8 cellular contexts compared by ENCODE assay signal in genomic region chr6:43768983-43769525, GRCh38. TPM values are rescaled to one million over a fixed set of nuclear protein-coding genes. Genes with fewer than 3 reads are reported as not detected.
DNase-seq lines count a peak whose midpoint lies in the region; ATAC-seq, FAIRE-seq and TF ChIP-seq lines count a peak whose summit lies in the region.

No MANE protein-coding gene starts in this region.

- FAIRE-seq in frontal cortex (lab: Jason Lieb, UNC): no peak

- H3K4me3 ChIP-seq in lung (no peak overlapping the region), uterus (peak overlapping the region in 1 of 2 donors; percentile 74)

- H3K4me3 Mint-ChIP-seq in activated naive CD4-positive, alpha-beta T cell treated with anti-CD3 and anti-CD28 coated beads, Interleukin-2, amount 10 ng/mL, durations not matched to agents 7 days and 5 days: peak overlapping the region; percentile 96

- no peak for TF ChIP-seq CTCF in lung (IDR thresholded peaks at IDR 0.05; ENCODE audit: control extremely low read depth, extremely low read depth)
- no peak for TF ChIP-seq CTCF in uterus (IDR thresholded peaks at IDR 0.05)

- peaks cover 12% of the 10 kb centered on the region for H3K36me3 Mint-ChIP-seq in activated naive CD4-positive, alpha-beta T cell treated with anti-CD3 and anti-CD28 coated beads, Interleukin-2, amount 10 ng/mL, durations not matched to agents 7 days and 5 days

- CTCF ChIA-PET in activated naive CD4-positive, alpha-beta T cell treated with anti-CD3 and anti-CD28 coated beads, Interleukin-2, amount 10 ng/mL, durations not matched to agents 7 days and 5 days (lab: Charles Lee): interaction anchor here (0.6 to 4.5 kb wide), 20 partner anchors 9 to 318 kb away, joined by 3 to 69 read pairs (median 4); no protein-coding TSS in a partner anchor

- H3K4me1 ChIP-seq in lung (ENCODE audit: control insufficient read depth in 2 of 2, insufficient read depth in 2 of 2, low read length in 2 of 2) (peaks cover 2 to 16% of the 10 kb centered on the region in 2 donors), uterus (peaks cover 0 to 5% of the 10 kb centered on the region in 2 donors)

- no peaks in the 10 kb centered on the region for H3K9me3 Mint-ChIP-seq in activated naive CD4-positive, alpha-beta T cell treated with anti-CD3 and anti-CD28 coated beads, Interleukin-2, amount 10 ng/mL, durations not matched to agents 7 days and 5 days

- WGBS in lung, 2 donors: 67 to 72% methylated on average over 8 of the region's 8 CpGs

- no peaks in the 10 kb centered on the region for H3K36me3 ChIP-seq in lung (ENCODE audit: control insufficient read depth in 2 of 2, insufficient read depth in 2 of 2, low read length in 2 of 2)
- H3K36me3 ChIP-seq in uterus: no peaks in the 10 kb centered on the region

- no peaks in the 10 kb centered on the region for H3K9me3 ChIP-seq in lung (ENCODE audit: control insufficient read depth in 2 of 2, insufficient read depth in 1 of 2, low read length in 1 of 2)
- no peaks in the 10 kb centered on the region for H3K9me3 ChIP-seq in uterus

- peaks cover 22% of the 10 kb centered on the region for H3K4me1 Mint-ChIP-seq in activated naive CD4-positive, alpha-beta T cell treated with anti-CD3 and anti-CD28 coated beads, Interleukin-2, amount 10 ng/mL, durations not matched to agents 7 days and 5 days

- TF ChIP-seq POLR2A in uterus (IDR thresholded peaks at IDR 0.05): no peak

- H3K27me3 ChIP-seq in lung (ENCODE audit: control insufficient read depth, insufficient read depth) (no peaks in the 10 kb centered on the region), uterus (no peaks in the 10 kb centered on the region)

- ATAC-seq in lung (ENCODE audit: insufficient read depth, low FRiP score) (no peak), GM21723 (IDR thresholded peaks at IDR 0.05; ENCODE audit: unreplicated experiment) (no peak)

- DNase-seq in activated naive CD4-positive, alpha-beta T cell treated with anti-CD3 and anti-CD28 coated beads, Interleukin-2, amount 10 ng/mL, durations not matched to agents 7 days and 5 days: no peak
- no peak for DNase-seq in activated naive CD4-positive, alpha-beta T cell treated with anti-CD3 and anti-CD28 coated beads, Interleukin-2, amount 50 U/mL, for 16 hours
- DNase-seq in astrocyte of the hippocampus (ENCODE audit: low read depth, low spot score) (peak; percentile 64), lung (ENCODE audit: low spot score) (peak; percentile 51), uterus (peak; percentile 90 to 91), frontal cortex (ENCODE audit: low spot score in 2 of 2) (no peak), cerebellum (ENCODE audit: low spot score) (no peak)

- intact Hi-C loops in uterus (cut with DNase I; ENCODE audit: low total_unique reads): no loop called here

- H3K27me3 Mint-ChIP-seq in activated naive CD4-positive, alpha-beta T cell treated with anti-CD3 and anti-CD28 coated beads, Interleukin-2, amount 10 ng/mL, durations not matched to agents 7 days and 5 days: peaks cover 41% of the 10 kb centered on the region

- H3K27ac ChIP-seq in lung (ENCODE audit: low read depth in 1 of 2, low read length in 1 of 2) (peak overlapping the region in 1 of 2 donors; percentile 23), uterus (peak overlapping the region; percentile 89)

- peak overlapping the region; percentile 68 for H3K27ac Mint-ChIP-seq in activated naive CD4-positive, alpha-beta T cell treated with anti-CD3 and anti-CD28 coated beads, Interleukin-2, amount 10 ng/mL, durations not matched to agents 7 days and 5 days

RNA-seq across cellular contexts. Expression of gene VEGFA, which starts 1.0 kb away (rescaled TPM):
- 100 to 1,000 TPM; 156 to 275 TPM for total RNA-seq in lung
- polyA plus RNA-seq in lung: 100 to 1,000 TPM in 1 of 2 donors, 10 to 100 TPM in 1; 98.3 to 123 TPM
- 100 to 1,000 TPM in 3 of 4 donors, 10 to 100 TPM in 1; 81.0 to 247 (median 156) TPM for total RNA-seq in uterus
- 15.5 TPM for total RNA-seq in frontal cortex
- 34.4 TPM for total RNA-seq in cerebellum

Comparison
In these comparisons a context has a peak if more than half of its experiments do, and no peak if none do; other contexts are left out.
1. DNase-seq: peak in astrocyte of the hippocampus (single experiment), lung (single experiment) and uterus (2 of 2); none in activated naive CD4-positive, alpha-beta T cell treated with anti-CD3 and anti-CD28 coated beads, Interleukin-2, amount 10 ng/mL, durations not matched to agents 7 days and 5 days (single experiment), activated naive CD4-positive, alpha-beta T cell treated with anti-CD3 and anti-CD28 coated beads, Interleukin-2, amount 50 U/mL, for 16 hours (single experiment), frontal cortex (0 of 2) and cerebellum (single experiment).